Comparison of ENCODE assay signal across 12 cellular contexts in genomic region chr19:33052352-33052972, GRCh38. TPM values are rescaled to one million over a fixed set of nuclear protein-coding genes. Genes with fewer than 3 reads are reported as not detected.
DNase-seq lines count a peak whose midpoint lies in the region; ATAC-seq, FAIRE-seq and TF ChIP-seq lines count a peak whose summit lies in the region.
"Had no signal": no experiment of that assay in that cellular context is flagged by ENCODE, and none has a peak within 500 bp of the region (broad histone marks: within the 10 kb centered on the region; RNA-seq: fewer than 3 reads in every experiment).

No MANE protein-coding gene starts in this region.

- WGBS in pancreas, 2 donors: 51 to 58% methylated on average over 8 of the region's 8 CpGs

- H3K36me3 ChIP-seq in pancreas: no peaks in the 10 kb centered on the region
- H3K36me3 ChIP-seq: vagina had no signal

- FAIRE-seq in H54 (lab: Jason Lieb, UNC) (peak; percentile 6), pancreas (lab: Jason Lieb, UNC) (no peak)

- no peak for TF ChIP-seq POLR2A in H54 (IDR thresholded peaks at IDR 0.05; ENCODE audit: low read depth, low read length)

- no peaks in the 10 kb centered on the region for H3K27me3 ChIP-seq in pancreas
- H3K27me3 ChIP-seq: vagina had no signal

- peak; percentile 43 to 64 (median 57) for ATAC-seq in pancreas
- ATAC-seq in GM21786 (IDR thresholded peaks at IDR 0.05; ENCODE audit: unreplicated experiment): no peak
- no peak for ATAC-seq in HG03196 (IDR thresholded peaks at IDR 0.05; ENCODE audit: unreplicated experiment)
- ATAC-seq: effector memory CD8-positive, alpha-beta T cell had no signal

- H3K9me3 ChIP-seq in pancreas: no peaks in the 10 kb centered on the region
- H3K9me3 ChIP-seq: vagina had no signal

- no peak overlapping the region for H3K4me3 ChIP-seq in fibroblast of pulmonary artery (replicated peaks; ENCODE audit: low read depth, low read length)
- H3K4me3 ChIP-seq in pancreas: no peak overlapping the region
- H3K4me3 ChIP-seq: vagina had no signal

- intact Hi-C loops in pancreas (cut with DNase I): no loop called here

- H3K4me1 ChIP-seq in pancreas: peaks cover 0 to 13% (median 4%) of the 10 kb centered on the region in 3 donors
- H3K4me1 ChIP-seq: vagina had no signal

- DNase-seq in H54 (ENCODE audit: insufficient read length, low spot score) (no peak), NCI-H69 (lab: John Stamatoyannopoulos, UW) (peak; percentile 51), fibroblast of pulmonary artery (ENCODE audit: low read depth) (peak; percentile 73), pancreas (peak in 3 of 6 donors; percentile 13 to 26 (median 25)), medulla oblongata (ENCODE audit: extremely low spot score) (no peak), NCI-H1092 treated with DMSO at 0.1 percent for 48 hours (lab: John Stamatoyannopoulos, UW) (no peak)
- DNase-seq: effector memory CD8-positive, alpha-beta T cell; SHP77 treated with DMSO at 0.1 percent for 48 hours; stimulated activated CD4-positive, alpha-beta T cell treated with anti-CD3 and anti-CD28 coated beads, Interleukin-4, amount 100 ng/mL, for 24 hours had no signal

- H3K27ac ChIP-seq in pancreas: peak overlapping the region; percentile 16 to 88 (median 50)
- H3K27ac ChIP-seq: vagina had no signal

- TF ChIP-seq CTCF in fibroblast of pulmonary artery (IDR thresholded peaks at IDR 0.05; ENCODE audit: low read length, missing control alignments): no peak
- TF ChIP-seq CTCF in pancreas (IDR thresholded peaks at IDR 0.05): no peak

RNA-seq across cellular contexts. Expression of gene RHPN2, which starts 12.2 kb away (rescaled TPM):
- total RNA-seq in pancreas: 10 to 100 TPM in 2 of 6 donors, 1 to 10 TPM in 4; 7.6 to 18.9 (median 8.2) TPM
- polyA plus RNA-seq in pancreas: 10 to 100 TPM in 1 of 2 donors, 1 to 10 TPM in 1; 7.5 to 11.4 TPM

RNA-seq across cellular contexts. Expression of gene GPATCH1, which starts 28.5 kb away (rescaled TPM):
- 1 to 10 TPM; 3.0 to 5.6 (median 3.6) TPM for total RNA-seq in pancreas
- 1 to 10 TPM; 4.3 to 6.1 TPM for polyA plus RNA-seq in pancreas

Comparison
In these comparisons a context has a peak if more than half of its experiments do, and no peak if none do; other contexts are left out.
1. DNase-seq: peak in NCI-H69 (single experiment) and fibroblast of pulmonary artery (single experiment); none in H54 (single experiment), medulla oblongata (single experiment) and NCI-H1092 treated with DMSO at 0.1 percent for 48 hours (single experiment).
2. ATAC-seq: peak in pancreas (4 of 4); none in GM21786 (single experiment) and HG03196 (single experiment).